24 cellular contexts compared by ENCODE assay signal in the genomic region with DNA sequence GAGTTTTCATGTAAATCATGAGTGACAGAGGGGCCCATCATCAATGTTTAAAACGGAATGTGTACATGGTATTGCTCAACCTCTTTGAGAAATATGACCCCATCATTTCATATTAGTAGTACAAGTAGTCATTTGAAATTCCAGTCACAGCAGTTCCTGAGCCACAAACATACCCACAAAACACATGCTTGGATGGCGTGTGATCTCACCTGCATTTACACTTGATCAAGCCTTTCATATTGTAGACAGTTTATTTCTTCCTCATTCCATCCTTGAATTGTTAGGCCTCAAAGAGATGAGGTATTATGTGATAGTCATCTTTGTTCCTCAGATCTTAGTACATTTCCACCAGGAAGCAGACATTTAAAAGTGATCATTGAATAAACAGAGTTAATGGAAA.
A peak's percentile ranks its signal among the peaks of the same experiment; 100 is the strongest.
DNase-seq lines count a peak whose midpoint lies in the region; ATAC-seq and TF ChIP-seq lines count a peak whose summit lies in the region.
"Had no signal": no experiment of that assay in that cellular context is flagged by ENCODE, and none has a peak within 500 bp of the region (broad histone marks: within the 10 kb centered on the region; RNA-seq: fewer than 3 reads in every experiment).

No MANE protein-coding gene starts in this region.

- no peak overlapping the region for H3K4ac ChIP-seq in IMR-90 (ENCODE audit: low read depth, low read length)

- TF ChIP-seq POLR2A in IMR-90 (IDR thresholded peaks at IDR 0.05; ENCODE audit: low read depth, low read length) (no peak), transverse colon (IDR thresholded peaks at IDR 0.05) (no peak)

- no peak overlapping the region for H2BK5ac ChIP-seq in IMR-90 (ENCODE audit: low read depth, low read length, poor library complexity, severe bottlenecking)

- H3K27ac ChIP-seq in IMR-90 (ENCODE audit: insufficient read depth, low read length) (no peak overlapping the region), transverse colon (no peak overlapping the region), ascending aorta (no peak overlapping the region)
- H3K27ac ChIP-seq: A549; BLaER1 treated with 17β-estradiol and CSF1 and Interleukin-3, amounts not matched to agents 10 nM and 100 nM had no signal

- no peak overlapping the region for H3K9ac ChIP-seq in IMR-90 (ENCODE audit: low read depth, low read length)
- H3K9ac ChIP-seq: BLaER1 treated with 17β-estradiol and CSF1 and Interleukin-3, amounts not matched to agents 10 nM and 100 nM had no signal

- H3K4me2 ChIP-seq in IMR-90 (ENCODE audit: low read depth, low read length) = no peak overlapping the region
- H3K4me2 ChIP-seq: A549; BLaER1 treated with 17β-estradiol and CSF1 and Interleukin-3, amounts not matched to agents 10 nM and 100 nM had no signal

- H3K27me3 ChIP-seq in IMR-90 (ENCODE audit: control insufficient read depth, insufficient read depth, low read length) (no peaks in the 10 kb centered on the region), kidney epithelial cell (ENCODE audit: control insufficient read depth, insufficient read depth, low read length) (no peaks in the 10 kb centered on the region), transverse colon (no peaks in the 10 kb centered on the region), ascending aorta (no peaks in the 10 kb centered on the region)
- H3K27me3 ChIP-seq: BE2C; BLaER1 treated with 17β-estradiol and CSF1 and Interleukin-3, amounts not matched to agents 10 nM and 100 nM had no signal

- no peaks in the 10 kb centered on the region for H3K9me3 ChIP-seq in IMR-90 (ENCODE audit: control insufficient read depth, insufficient read depth, low read length)
- H3K9me3 ChIP-seq in transverse colon = no peaks in the 10 kb centered on the region
- H3K9me3 ChIP-seq in ascending aorta = no peaks in the 10 kb centered on the region
- H3K9me3 ChIP-seq: A549, BE2C, HAP-1 had no signal

- WGBS in IMR-90 (ENCODE audit: extremely low coverage in 2 of 2, insufficient read length in 1 of 2), 2 experiments = no CpG with 5 or more reads among the region's 2 CpGs
- WGBS in transverse colon (ENCODE audit: low coverage in 1 of 2), 2 donors = 86 to 100% methylated on average over 2 of the region's 2 CpGs

- H2BK120ac ChIP-seq in IMR-90 (ENCODE audit: low read depth, low read length) = no peak overlapping the region

- H2AK5ac ChIP-seq in IMR-90 (ENCODE audit: low read depth, low read length) = no peak overlapping the region

- no peak overlapping the region for H2BK15ac ChIP-seq in IMR-90 (ENCODE audit: low read depth, low read length)

- CTCF ChIA-PET in IMR-90 (lab: Yijun Ruan, JAX) = no interaction called here

- no peak overlapping the region for H3K4me3 ChIP-seq in IMR-90 (ENCODE audit: insufficient read depth, low read depth, low read length)
- no peak overlapping the region for H3K4me3 ChIP-seq in epithelial cell of esophagus (ENCODE audit: low read length)
- H3K4me3 ChIP-seq in kidney epithelial cell (ENCODE audit: low read depth, low read length) = no peak overlapping the region
- no peak overlapping the region for H3K4me3 ChIP-seq in transverse colon
- H3K4me3 ChIP-seq in ascending aorta = no peak overlapping the region
- H3K4me3 ChIP-seq: A549; BLaER1 treated with 17β-estradiol and CSF1 and Interleukin-3, amounts not matched to agents 10 nM and 100 nM; GM12878; HAP-1 had no signal

- TF ChIP-seq CTCF in IMR-90 (conservative IDR thresholded peaks at IDR 0.05; ENCODE audit: low read depth, low read length) = no peak
- TF ChIP-seq CTCF in epithelial cell of esophagus (IDR thresholded peaks at IDR 0.05; ENCODE audit: insufficient read depth, low read depth, low read length, missing control alignments) = no peak
- TF ChIP-seq CTCF in kidney epithelial cell (IDR thresholded peaks at IDR 0.05; ENCODE audit: insufficient read depth, low read length, poor library complexity, severe bottlenecking) = no peak
- no peak for TF ChIP-seq CTCF in transverse colon (IDR thresholded peaks at IDR 0.05)
- TF ChIP-seq CTCF in ascending aorta (IDR thresholded peaks at IDR 0.05) = no peak

- no peak overlapping the region for H4K5ac ChIP-seq in IMR-90 (ENCODE audit: low read depth, low read length)

- in situ Hi-C loops in IMR-90 (cut with MboI; ENCODE audit: low sequenced_read_pairs) = no loop called here
- in situ Hi-C loops in transverse colon (cut with MboI; ENCODE audit: low pct_ligation_motif_present in 1 of 4, low pct_unique_long_range_greater_than_20kb in 1 of 4, low sequenced_read_pairs in 3 of 4) = no loop called here

- no peak overlapping the region for H4K8ac ChIP-seq in IMR-90 (ENCODE audit: low read depth in 2 of 2, low read length in 2 of 2)

- TF ChIP-seq EP300 in transverse colon (IDR thresholded peaks at IDR 0.05; ENCODE audit: low read depth) = no peak

- H2AFZ ChIP-seq in IMR-90 (replicated peaks; ENCODE audit: low read length, poor library complexity) = no peak overlapping the region

- no peak overlapping the region for H3K14ac ChIP-seq in IMR-90 (replicated peaks; ENCODE audit: low read depth, low read length)

- DNase-seq in IMR-90 (no peak), SW480 (ENCODE audit: low spot score) (peak; percentile 29), epithelial cell of esophagus (ENCODE audit: low read depth) (peak; percentile 24), kidney epithelial cell (ENCODE audit: low read depth) (peak; percentile 4), transverse colon (no peak), ascending aorta (ENCODE audit: low spot score in 2 of 2) (no peak)
- no peak for DNase-seq in stimulated activated naive CD4-positive, alpha-beta T cell treated with Interleukin-2 at 50 U/mL for 16 hours (lab: John Stamatoyannopoulos, UW)
- DNase-seq: 8988T; ACHN; AML-193; BE2C; CD4-positive, alpha-beta T cell; CD8-positive, alpha-beta memory T cell; DMS 273 treated with DMSO at 0.1 percent for 48 hours; DMS79; EL; GDM1; GOT3; HFFc6 had no signal

- H4K20me1 ChIP-seq in IMR-90 (ENCODE audit: insufficient read depth, low read length) = no peaks in the 10 kb centered on the region
- H4K20me1 ChIP-seq: BLaER1 treated with 17β-estradiol and CSF1 and Interleukin-3, amounts not matched to agents 10 nM and 100 nM had no signal

- POLR2A ChIA-PET in IMR-90 (lab: Charles Lee; ENCODE audit: unreplicated experiment) = no interaction called here

- ATAC-seq in IMR-90 (ENCODE audit: low read depth) (no peak), GM21528 (IDR thresholded peaks at IDR 0.05; ENCODE audit: low FRiP score, unreplicated experiment) (no peak)
- ATAC-seq: A549, GM12878 had no signal

- no peaks in the 10 kb centered on the region for H3K36me3 ChIP-seq in IMR-90 (ENCODE audit: control insufficient read depth, insufficient read depth, low read length)
- H3K36me3 ChIP-seq in kidney epithelial cell (ENCODE audit: control insufficient read depth, insufficient read depth, low read length) = no peaks in the 10 kb centered on the region
- no peaks in the 10 kb centered on the region for H3K36me3 ChIP-seq in transverse colon
- no peaks in the 10 kb centered on the region for H3K36me3 ChIP-seq in ascending aorta
- H3K36me3 ChIP-seq: BE2C; BLaER1 treated with 17β-estradiol and CSF1 and Interleukin-3, amounts not matched to agents 10 nM and 100 nM; HAP-1 had no signal

- no peak overlapping the region for H4K91ac ChIP-seq in IMR-90 (ENCODE audit: insufficient read depth, low read depth, low read length)

- intact Hi-C loops in IMR-90 (cut with micrococcal nuclease) (loop anchor here (2.0 kb wide), 1 partner anchor 36 kb away; no protein-coding TSS in a partner anchor), transverse colon (cut with DNase I; ENCODE audit: low total_unique reads) (no loop called here), ascending aorta (cut with DNase I) (no loop called here)

- BruUV-seq in IMR-90 (replicated peaks; lab: Mats Ljungman, UMichigan) = no TSS peak

- H3K23ac ChIP-seq in IMR-90 (ENCODE audit: low read depth, low read length) = no peak overlapping the region

- H3K18ac ChIP-seq in IMR-90 (ENCODE audit: low read depth, low read length) = no peak overlapping the region

- no peak overlapping the region for H2AK9ac ChIP-seq in IMR-90 (replicated peaks; ENCODE audit: low read depth, low read length, poor library complexity)

- H3K9me1 ChIP-seq in IMR-90 (ENCODE audit: insufficient read depth, low read length) = no peaks in the 10 kb centered on the region; the same call in 1 of the 2 replicates

- H2BK20ac ChIP-seq in IMR-90 (ENCODE audit: low read depth, low read length) = no peak overlapping the region

- no peaks in the 10 kb centered on the region for H3K79me1 ChIP-seq in IMR-90 (ENCODE audit: low read depth in 1 of 2, low read length in 2 of 2)

- no peak overlapping the region for H3K56ac ChIP-seq in IMR-90 (ENCODE audit: extremely low read depth, insufficient read depth, low read length)

- TF ChIP-seq RAD21 in IMR-90 (IDR thresholded peaks at IDR 0.05; ENCODE audit: low read length) = no peak

- no peaks in the 10 kb centered on the region for H3K4me1 ChIP-seq in IMR-90 (ENCODE audit: control insufficient read depth, insufficient read depth, low read length)
- no peaks in the 10 kb centered on the region for H3K4me1 ChIP-seq in transverse colon
- no peaks in the 10 kb centered on the region for H3K4me1 ChIP-seq in ascending aorta
- H3K4me1 ChIP-seq: A549; BE2C; BLaER1 treated with 17β-estradiol and CSF1 and Interleukin-3, amounts not matched to agents 10 nM and 100 nM; HAP-1 had no signal

- dilution Hi-C loops in IMR-90 (cut with HindIII; ENCODE audit: low sequenced_read_pairs, unreplicated experiment) = no loop called here

TF ChIP-seq in IMR-90, 13 proteins besides CTCF, POLR2A, EP300 and RAD21:
- TF ChIP-seq ELK1 (IDR thresholded peaks at IDR 0.05; ENCODE audit: borderline replicate concordance, low read depth, low read length) (no peak), CEBPB (IDR thresholded peaks at IDR 0.05; ENCODE audit: low read depth, low read length) (peak; percentile 44), FOS (IDR thresholded peaks at IDR 0.05; ENCODE audit: low read depth, low read length) (no peak)

Comparison
In these comparisons a context has a peak if more than half of its experiments do, and no peak if none do; other contexts are left out.
1. DNase-seq: peak in SW480 (single experiment), epithelial cell of esophagus (single experiment) and kidney epithelial cell (single experiment); none in IMR-90 (single experiment), transverse colon (single experiment), ascending aorta (0 of 2) and stimulated activated naive CD4-positive, alpha-beta T cell treated with Interleukin-2 at 50 U/mL for 16 hours (single experiment).